In genomic region chr5:173532689-173533250, GRCh38 we compare ENCODE assay signal across 19 cellular contexts.
DNase-seq lines count a peak whose midpoint lies in the region; ATAC-seq and TF ChIP-seq lines count a peak whose summit lies in the region.
"Had no signal": no experiment of that assay in that cellular context is flagged by ENCODE, and none has a peak within 500 bp of the region (broad histone marks: within the 10 kb centered on the region; RNA-seq: fewer than 3 reads in every experiment).

No MANE protein-coding gene starts in this region.

- no peaks in the 10 kb centered on the region for H3K4me1 ChIP-seq in esophagus muscularis mucosa

- H3K27me3 ChIP-seq in esophagus muscularis mucosa: no peaks in the 10 kb centered on the region
- H3K27me3 ChIP-seq: BLaER1 treated with 17β-estradiol and CSF1 and Interleukin-3, amounts not matched to agents 10 nM and 100 nM had no signal

- TF ChIP-seq EP300 in esophagus muscularis mucosa (IDR thresholded peaks at IDR 0.05): no peak

- H3K27ac ChIP-seq in esophagus muscularis mucosa (replicated peaks in 1 of 4): no peak overlapping the region
- H3K27ac ChIP-seq: BLaER1 treated with 17β-estradiol and CSF1 and Interleukin-3, amounts not matched to agents 10 nM and 100 nM; C4-2B had no signal

- no peaks in the 10 kb centered on the region for H3K9me3 ChIP-seq in esophagus muscularis mucosa
- H3K9me3 ChIP-seq: BLaER1 treated with 17β-estradiol and CSF1 and Interleukin-3, amounts not matched to agents 10 nM and 100 nM had no signal

- in situ Hi-C loops in KBM-7 (cut with MboI; ENCODE audit: low pct_unique_long_range_greater_than_20kb, low sequenced_read_pairs): no loop called here

- H3K27me3 Mint-ChIP-seq in osteocyte (ENCODE audit: unreplicated experiment): no peaks in the 10 kb centered on the region
- H3K27me3 Mint-ChIP-seq in stimulated activated naive B cell treated with anti-CD40 and anti-IgM and Interleukin-4, amounts not matched to agents 10 μg/mL and 1 μg/mL and 100 μg/mL, for 72 hours: peaks cover 16 to 22% of the 10 kb centered on the region in 2 donors

- H3K36me3 Mint-ChIP-seq in osteocyte (ENCODE audit: unreplicated experiment): no peaks in the 10 kb centered on the region
- H3K36me3 Mint-ChIP-seq in stimulated activated naive B cell treated with anti-CD40 and anti-IgM and Interleukin-4, amounts not matched to agents 10 μg/mL and 1 μg/mL and 100 μg/mL, for 72 hours: no peaks in the 10 kb centered on the region
- H3K36me3 Mint-ChIP-seq: CD8-positive, alpha-beta T cell had no signal

- TF ChIP-seq POLR2A in esophagus muscularis mucosa (IDR thresholded peaks at IDR 0.05; ENCODE audit: low read depth): no peak

- no peak overlapping the region for H3K4me3 Mint-ChIP-seq in osteocyte (ENCODE audit: unreplicated experiment)
- H3K4me3 Mint-ChIP-seq in stimulated activated naive B cell treated with anti-CD40 and anti-IgM and Interleukin-4, amounts not matched to agents 10 μg/mL and 1 μg/mL and 100 μg/mL, for 72 hours: no peak overlapping the region
- H3K4me3 Mint-ChIP-seq: B cell; CD4-positive, alpha-beta T cell; CD8-positive, alpha-beta T cell had no signal

- peaks cover 3% of the 10 kb centered on the region for H3K9me3 Mint-ChIP-seq in osteocyte (ENCODE audit: unreplicated experiment)
- H3K9me3 Mint-ChIP-seq in stimulated activated naive B cell treated with anti-CD40 and anti-IgM and Interleukin-4, amounts not matched to agents 10 μg/mL and 1 μg/mL and 100 μg/mL, for 72 hours: no peaks in the 10 kb centered on the region
- H3K9me3 Mint-ChIP-seq: CD4-positive, alpha-beta T cell; CD8-positive, alpha-beta T cell had no signal

- peak; percentile 66 for DNase-seq in esophagus muscularis mucosa (ENCODE audit: extremely low spot score)
- no peak for DNase-seq in osteocyte (ENCODE audit: extremely low spot score, unreplicated experiment)
- DNase-seq in stimulated activated naive B cell treated with anti-CD40 and anti-IgM and Interleukin-4, amounts not matched to agents 10 μg/mL and 1 μg/mL and 100 μg/mL, for 72 hours: no peak
- no peak for DNase-seq in KBM-7
- no peak for DNase-seq in left ventricle myocardium superior
- DNase-seq in amygdala (lab: John Stamatoyannopoulos, UW): no peak
- DNase-seq: 8988T; ACHN; AML-193; Caco-2; Calu3; CD4-positive, alpha-beta T cell; CD8-positive, alpha-beta T cell; DMS79 treated with DMSO at 0.1 percent for 48 hours; GF-D8 had no signal

- H3K4me3 ChIP-seq in esophagus muscularis mucosa: no peak overlapping the region
- H3K4me3 ChIP-seq: BLaER1 treated with 17β-estradiol and CSF1 and Interleukin-3, amounts not matched to agents 10 nM and 100 nM had no signal

- 98% methylated on average over 4 of the region's 6 CpGs for WGBS in esophagus muscularis mucosa

- H3K36me3 ChIP-seq in esophagus muscularis mucosa: no peaks in the 10 kb centered on the region
- H3K36me3 ChIP-seq: BLaER1 treated with 17β-estradiol and CSF1 and Interleukin-3, amounts not matched to agents 10 nM and 100 nM had no signal

- H3K4me1 Mint-ChIP-seq in osteocyte (ENCODE audit: unreplicated experiment): peaks cover 21% of the 10 kb centered on the region
- H3K4me1 Mint-ChIP-seq in stimulated activated naive B cell treated with anti-CD40 and anti-IgM and Interleukin-4, amounts not matched to agents 10 μg/mL and 1 μg/mL and 100 μg/mL, for 72 hours: no peaks in the 10 kb centered on the region
- H3K4me1 Mint-ChIP-seq: B cell had no signal

- H3K27ac Mint-ChIP-seq in osteocyte (ENCODE audit: unreplicated experiment): peak overlapping the region; percentile 44
- peak overlapping the region; percentile 68 for H3K27ac Mint-ChIP-seq in stimulated activated naive B cell treated with anti-CD40 and anti-IgM and Interleukin-4, amounts not matched to agents 10 μg/mL and 1 μg/mL and 100 μg/mL, for 72 hours
- H3K27ac Mint-ChIP-seq: B cell; CD4-positive, alpha-beta T cell; CD8-positive, alpha-beta T cell had no signal

- ATAC-seq in stimulated activated naive B cell treated with anti-CD40 and anti-IgM and Interleukin-4, amounts not matched to agents 10 μg/mL and 1 μg/mL and 100 μg/mL, for 72 hours (replicated peaks): no peak
- no peak for ATAC-seq in left ventricle myocardium superior
- no peak for ATAC-seq in HG02938 (IDR thresholded peaks at IDR 0.05; ENCODE audit: unreplicated experiment)
- ATAC-seq: CD8-positive, alpha-beta T cell had no signal

- TF ChIP-seq CTCF in esophagus muscularis mucosa (IDR thresholded peaks at IDR 0.05) (no peak), osteocyte (IDR thresholded peaks at IDR 0.05) (no peak)

- intact Hi-C loops in esophagus muscularis mucosa (cut with DNase I) (no loop called here), left ventricle myocardium superior (cut with micrococcal nuclease) (no loop called here)
